In genomic region chr10:79247373-79248137, GRCh38 we compare ENCODE assay signal across 10 cellular contexts.
DNase-seq lines count a peak whose midpoint lies in the region; ATAC-seq and TF ChIP-seq lines count a peak whose summit lies in the region.
"Had no signal": no experiment of that assay in that cellular context is flagged by ENCODE, and none has a peak within 500 bp of the region (broad histone marks: within the 10 kb centered on the region; RNA-seq: fewer than 3 reads in every experiment).

No MANE protein-coding gene starts in this region.

- H3K36me3 ChIP-seq in thymus (ENCODE audit: control insufficient read depth, insufficient read depth) (peaks cover 3% of the 10 kb centered on the region), A673 (ENCODE audit: insufficient read depth, low read length, poor library complexity, severe bottlenecking) (no peaks in the 10 kb centered on the region)

- peaks cover 62% of the 10 kb centered on the region for H3K4me1 Mint-ChIP-seq in activated T-cell treated with anti-CD3 and anti-CD28 coated beads, Interleukin-2, amount 50 U/mL, for 4 hours (ENCODE audit: low read depth)
- H3K4me1 Mint-ChIP-seq in activated naive CD8-positive, alpha-beta T cell (ENCODE audit: low read depth) = peaks cover 31% of the 10 kb centered on the region
- H3K4me1 Mint-ChIP-seq in naive B cell = peaks cover 75 to 89% (median 87%) of the 10 kb centered on the region in 3 donors

- H3K9me3 Mint-ChIP-seq in activated T-cell treated with anti-CD3 and anti-CD28 coated beads, Interleukin-2, amount 50 U/mL, for 4 hours = no peaks in the 10 kb centered on the region
- no peaks in the 10 kb centered on the region for H3K9me3 Mint-ChIP-seq in activated naive CD8-positive, alpha-beta T cell (ENCODE audit: low read depth)
- H3K9me3 Mint-ChIP-seq in naive B cell = no peaks in the 10 kb centered on the region

- H3K4me1 ChIP-seq in thymus (ENCODE audit: control insufficient read depth, insufficient read depth, low read length) (peaks cover 34% of the 10 kb centered on the region), A673 (ENCODE audit: insufficient read depth, low read length, poor library complexity, severe bottlenecking) (peaks cover 32% of the 10 kb centered on the region)

- no peak for TF ChIP-seq CTCF in A673 (conservative IDR thresholded peaks at IDR 0.05; ENCODE audit: low read depth, low read length)

- POLR2A ChIA-PET in A673 (lab: Charles Lee; ENCODE audit: low non-redundant PET) = no interaction called here

- CTCF ChIA-PET in A673 (lab: Charles Lee) = no interaction called here

- H3K9me3 ChIP-seq in thymus (ENCODE audit: control insufficient read depth) (no peaks in the 10 kb centered on the region), A673 (ENCODE audit: low read depth, low read length, poor library complexity, severe bottlenecking) (no peaks in the 10 kb centered on the region)

- no peak for ATAC-seq in activated T-cell treated with anti-CD3 and anti-CD28 coated beads, Interleukin-2, amount 50 U/mL, for 4 hours
- ATAC-seq in naive B cell (ENCODE audit: low read depth in 2 of 2) (no peak), GM19351 (IDR thresholded peaks at IDR 0.05; ENCODE audit: unreplicated experiment) (no peak)

- no TSS peak for BruUV-seq in A673 (replicated peaks; lab: Mats Ljungman, UMichigan)

- no peaks in the 10 kb centered on the region for H3K27me3 Mint-ChIP-seq in activated T-cell treated with anti-CD3 and anti-CD28 coated beads, Interleukin-2, amount 50 U/mL, for 4 hours (ENCODE audit: low read depth)
- no peaks in the 10 kb centered on the region for H3K27me3 Mint-ChIP-seq in activated naive CD8-positive, alpha-beta T cell
- H3K27me3 Mint-ChIP-seq in naive B cell = no peaks in the 10 kb centered on the region

- no peaks in the 10 kb centered on the region for H3K36me3 Mint-ChIP-seq in activated T-cell treated with anti-CD3 and anti-CD28 coated beads, Interleukin-2, amount 50 U/mL, for 4 hours (ENCODE audit: insufficient read depth)
- H3K36me3 Mint-ChIP-seq in activated naive CD8-positive, alpha-beta T cell = peaks cover 2% of the 10 kb centered on the region
- no peaks in the 10 kb centered on the region for H3K36me3 Mint-ChIP-seq in naive B cell

- 94% methylated on average over 6 of the region's 6 CpGs for WGBS in thymus

- intact Hi-C loops in head of caudate nucleus (cut with DNase I) (loop anchor here (2.0 kb wide), 1 partner anchor 27 kb away; no protein-coding TSS in a partner anchor), A673 (cut with micrococcal nuclease; ENCODE audit: unreplicated experiment) (no loop called here)

- H3K27ac ChIP-seq in thymus (ENCODE audit: low read depth) = peak overlapping the region; percentile 36
- no peak overlapping the region for H3K27ac ChIP-seq in A673 (ENCODE audit: low read depth, low read length, poor library complexity, severe bottlenecking)

- H3K27me3 ChIP-seq in thymus (ENCODE audit: control insufficient read depth, insufficient read depth) = no peaks in the 10 kb centered on the region
- H3K27me3 ChIP-seq in A673 (replicated peaks; ENCODE audit: insufficient read depth, low read depth, low read length, poor library complexity) = no peaks in the 10 kb centered on the region

- H3K4me3 Mint-ChIP-seq in activated T-cell treated with anti-CD3 and anti-CD28 coated beads, Interleukin-2, amount 50 U/mL, for 4 hours = peak overlapping the region; percentile 1
- H3K4me3 Mint-ChIP-seq in activated naive CD8-positive, alpha-beta T cell = peak overlapping the region; percentile 55
- H3K4me3 Mint-ChIP-seq in naive B cell = peak overlapping the region; percentile 60 to 92 (median 74)

- peak overlapping the region; percentile 61 for H3K27ac Mint-ChIP-seq in activated naive CD8-positive, alpha-beta T cell
- peak overlapping the region; percentile 95 to 100 (median 98) for H3K27ac Mint-ChIP-seq in naive B cell

- DNase-seq in activated T-cell treated with anti-CD3 and anti-CD28 coated beads, Interleukin-2, amount 50 U/mL, for 4 hours = no peak
- DNase-seq in activated T-cell treated with anti-CD3 and anti-CD28 coated beads for 4 hours = no peak
- DNase-seq in naive B cell = no peak
- DNase-seq in head of caudate nucleus = no peak
- no peak for DNase-seq in A673 (ENCODE audit: low spot score)
- DNase-seq: amniotic stem cell, NCI-H187 treated with DMSO at 0.1 percent for 48 hours had no signal

- no peak overlapping the region for H3K4me3 ChIP-seq in thymus (ENCODE audit: low read length)
- H3K4me3 ChIP-seq in A673 (ENCODE audit: low read depth, low read length, poor library complexity, severe bottlenecking) = no peak overlapping the region

Comparison
In these comparisons a context has a peak if more than half of its experiments do, and no peak if none do; other contexts are left out.
1. H3K4me3 Mint-ChIP-seq: peak in every context shown above with its lines; median percentile 74 in naive B cell; 55 in activated naive CD8-positive, alpha-beta T cell; 1 in activated T-cell treated with anti-CD3 and anti-CD28 coated beads, Interleukin-2, amount 50 U/mL, for 4 hours.